In genomic region chr16:53112015-53112414, GRCh38 we compare ENCODE assay signal across 20 cellular contexts. TPM values are rescaled to one million over a fixed set of nuclear protein-coding genes. Genes with fewer than 3 reads are reported as not detected.
DNase-seq lines count a peak whose midpoint lies in the region; ATAC-seq and TF ChIP-seq lines count a peak whose summit lies in the region.
"Had no signal": no experiment of that assay in that cellular context is flagged by ENCODE, and none has a peak within 500 bp of the region (broad histone marks: within the 10 kb centered on the region; RNA-seq: fewer than 3 reads in every experiment).

No MANE protein-coding gene starts in this region.

- TF ChIP-seq POLR2A in heart left ventricle (IDR thresholded peaks at IDR 0.05), result no peak

- intact Hi-C loops in left ventricle myocardium inferior (cut with micrococcal nuclease) (no loop called here), heart left ventricle (cut with DNase I) (no loop called here), upper lobe of right lung (cut with DNase I) (no loop called here)

- H3K4me3 ChIP-seq in left ventricle myocardium inferior (no peak overlapping the region), heart left ventricle (no peak overlapping the region), upper lobe of right lung (no peak overlapping the region)
- H3K4me3 ChIP-seq: A549, suprapubic skin had no signal

- H3K9me3 ChIP-seq in left ventricle myocardium inferior (replicated peaks) (no peaks in the 10 kb centered on the region), heart left ventricle (no peaks in the 10 kb centered on the region), upper lobe of right lung (no peaks in the 10 kb centered on the region)
- H3K9me3 ChIP-seq: A549, suprapubic skin had no signal

- H3K27me3 ChIP-seq in left ventricle myocardium inferior (ENCODE audit: low read depth), result no peaks in the 10 kb centered on the region
- H3K27me3 ChIP-seq in heart left ventricle, result no peaks in the 10 kb centered on the region
- no peaks in the 10 kb centered on the region for H3K27me3 ChIP-seq in upper lobe of right lung
- H3K27me3 ChIP-seq: suprapubic skin had no signal

- peaks cover 8% of the 10 kb centered on the region for H3K4me1 ChIP-seq in left ventricle myocardium inferior
- peaks cover 0 to 16% (median 7%) of the 10 kb centered on the region in 12 donors for H3K4me1 ChIP-seq in heart left ventricle
- no peaks in the 10 kb centered on the region for H3K4me1 ChIP-seq in upper lobe of right lung

- 14 to 24% (median 18%) methylated on average over 1 of the region's 1 CpG for WGBS in heart left ventricle, 4 donors

- DNase-seq in left ventricle myocardium inferior (no peak), heart left ventricle (no peak), iris pigment epithelial cell (ENCODE audit: low read depth) (peak; percentile 8), upper lobe of right lung (no peak), omental fat pad (ENCODE audit: low spot score) (no peak), NCI-H82 treated with DMSO at 0.1 percent for 48 hours (lab: John Stamatoyannopoulos, UW; ENCODE audit: unreplicated experiment) (no peak)
- DNase-seq: activated CD4-positive, alpha-beta T cell treated with anti-CD3 and anti-CD28 coated beads, Interleukin-2, amount 50 U/mL, for 48 hours; activated naive CD4-positive, alpha-beta T cell treated with Interleukin-2 at 50 U/mL for 16 hours; aorta; DMS153; effector memory CD8-positive, alpha-beta T cell; kidney; NCI-H1105 treated with DMSO at 0.1 percent for 48 hours; NCI-H2107; NCI-H510A treated with DMSO at 0.1 percent for 48 hours; Right ventricle myocardium superior had no signal

- ATAC-seq in heart left ventricle (no peak), upper lobe of right lung (no peak), omental fat pad (ENCODE audit: low FRiP score) (no peak), HG03039 (IDR thresholded peaks at IDR 0.05; ENCODE audit: unreplicated experiment) (no peak)
- ATAC-seq: A549; effector memory CD8-positive, alpha-beta T cell had no signal

- H3K36me3 ChIP-seq in left ventricle myocardium inferior (no peaks in the 10 kb centered on the region), heart left ventricle (peaks cover 0 to 5% (median 0%) of the 10 kb centered on the region in 9 donors), upper lobe of right lung (no peaks in the 10 kb centered on the region)
- H3K36me3 ChIP-seq: suprapubic skin had no signal

- TF ChIP-seq CTCF in left ventricle myocardium inferior (IDR thresholded peaks at IDR 0.05; ENCODE audit: borderline replicate concordance) (no peak), heart left ventricle (IDR thresholded peaks at IDR 0.05) (no peak), VCaP (conservative IDR thresholded peaks at IDR 0.05) (no peak), upper lobe of right lung (IDR thresholded peaks at IDR 0.05) (no peak), omental fat pad (IDR thresholded peaks at IDR 0.05) (no peak)

- peak overlapping the region; percentile 1 for H3K27ac ChIP-seq in left ventricle myocardium inferior (replicated peaks)
- no peak overlapping the region for H3K27ac ChIP-seq in heart left ventricle
- 0 out of 2 replicates have a peak overlapping the region, but pooled peaks have one; percentile 21 for H3K27ac ChIP-seq in VCaP
- peak overlapping the region; percentile 2 for H3K27ac ChIP-seq in upper lobe of right lung
- H3K27ac ChIP-seq: A549, suprapubic skin had no signal

RNA-seq across cellular contexts. Expression of gene CHD9, which starts 57.2 kb away (rescaled TPM):
- total RNA-seq in left ventricle myocardium inferior (38.9 TPM), heart left ventricle (10 to 100 TPM; 37.9 to 56.2 (median 44.1) TPM), upper lobe of right lung (81.4 TPM), omental fat pad (100 to 1,000 TPM in 2 of 4 donors, 10 to 100 TPM in 2; 59.0 to 210 (median 80.4) TPM)
- 10 to 100 TPM; 11.8 to 13.1 TPM for polyA plus RNA-seq in heart left ventricle

RNA-seq across cellular contexts. Expression of gene CHD9NB, which starts 59.3 kb away (rescaled TPM):
- total RNA-seq in left ventricle myocardium inferior (0.77 TPM), heart left ventricle (1 to 10 TPM in 1 of 9 donors, under 1 TPM in 7, not detected in 1; 0.39 to 2.3 (median 0.65) TPM), upper lobe of right lung (1.1 TPM), omental fat pad (1 to 10 TPM in 1 of 4 donors, under 1 TPM in 3; 0.48 to 5.5 (median 0.86) TPM)
- polyA plus RNA-seq in heart left ventricle, result under 1 TPM; 0.21 to 0.76 TPM

Comparison
In these comparisons a context has a peak if more than half of its experiments do, and no peak if none do; other contexts are left out.
1. H3K27ac ChIP-seq: peak in left ventricle myocardium inferior (single experiment), VCaP (single experiment) and upper lobe of right lung (single experiment); none in heart left ventricle (0 of 12).